ENCODE assay signal across 21 cellular contexts in the genomic region with DNA sequence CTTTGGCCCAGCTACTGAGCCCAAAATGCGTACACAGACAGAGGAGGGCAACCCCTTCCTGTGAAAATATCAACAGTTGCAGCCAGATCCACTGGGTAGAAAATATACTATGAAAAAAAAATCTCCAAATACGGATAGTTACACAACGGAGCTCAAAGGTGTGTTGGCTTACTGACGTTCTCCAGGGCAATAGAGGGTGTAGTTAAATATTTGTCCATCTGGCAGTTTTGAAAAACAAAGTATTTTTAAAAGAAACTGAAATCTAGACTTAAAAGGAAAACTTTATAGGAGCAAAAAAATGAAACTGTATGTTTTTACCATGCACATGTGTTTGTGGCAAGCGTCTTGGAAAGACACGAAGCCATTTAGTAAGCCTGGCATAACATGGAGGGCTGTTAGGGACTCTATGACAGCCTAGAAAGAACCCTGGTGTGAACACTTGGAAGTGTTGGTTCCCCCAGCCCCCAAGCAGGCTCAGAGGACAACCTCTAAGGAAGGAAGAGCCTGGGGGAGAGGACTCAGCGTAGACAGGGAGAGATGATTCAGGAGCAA.
DNase-seq lines count a peak whose midpoint lies in the region; ATAC-seq, FAIRE-seq and TF ChIP-seq lines count a peak whose summit lies in the region.
"Had no signal": no experiment of that assay in that cellular context is flagged by ENCODE, and none has a peak within 500 bp of the region (broad histone marks: within the 10 kb centered on the region; RNA-seq: fewer than 3 reads in every experiment).

No MANE protein-coding gene starts in this region.

- H3K27ac ChIP-seq in HepG2 (ENCODE audit: extremely low read length, insufficient read depth, low read length) (peak overlapping the region; percentile 67), right lobe of liver (peak overlapping the region; percentile 35 to 98 (median 86)), tibial artery (no peak overlapping the region)
- H3K27ac ChIP-seq: 22Rv1; A549; BLaER1 treated with 17β-estradiol and CSF1 and Interleukin-3, amounts not matched to agents 10 nM and 100 nM; C4-2B had no signal

- CTCF ChIA-PET in HepG2 (lab: Yijun Ruan, JAX; ENCODE audit: low intra/inter-chr PET ratio, low total read pairs) = no interaction called here

- WGBS in HepG2 (ENCODE audit: low lambda C conversion rate) = 1% methylated on average over 7 of the region's 7 CpGs
- WGBS in right lobe of liver (ENCODE audit: insufficient coverage, low coverage, low lambda C conversion rate, missing lambda C conversion rate) = 25% methylated on average over 7 of the region's 7 CpGs

- H3K4me2 ChIP-seq in HepG2 (ENCODE audit: low read depth, low read length) = peak overlapping the region; percentile 64
- H3K4me2 ChIP-seq: A549; BLaER1 treated with 17β-estradiol and CSF1 and Interleukin-3, amounts not matched to agents 10 nM and 100 nM had no signal

- peak; percentile 60 for FAIRE-seq in HepG2 (lab: Jason Lieb, UNC)
- FAIRE-seq: A549, GM12891, GM19239 had no signal

- no TSS peak for BruUV-seq in HepG2 (replicated peaks; lab: Mats Ljungman, UMichigan)

- H3K4me1 ChIP-seq in HepG2 (ENCODE audit: insufficient read depth, low read length) = peaks cover 40% of the 10 kb centered on the region
- H3K4me1 ChIP-seq in right lobe of liver = peaks cover 0 to 21% (median 5%) of the 10 kb centered on the region in 4 donors
- no peaks in the 10 kb centered on the region for H3K4me1 ChIP-seq in tibial artery
- H3K4me1 ChIP-seq: A549; BLaER1 treated with 17β-estradiol and CSF1 and Interleukin-3, amounts not matched to agents 10 nM and 100 nM; Caco-2 had no signal

- TF ChIP-seq RAD21 in HepG2 (CRISPR knock-in tag; IDR thresholded peaks at IDR 0.05) = no peak

- no peaks in the 10 kb centered on the region for H3K27me3 ChIP-seq in HepG2 (ENCODE audit: control insufficient read depth in 1 of 2, insufficient read depth in 2 of 2, low read length in 2 of 2)
- H3K27me3 ChIP-seq in right lobe of liver = no peaks in the 10 kb centered on the region
- no peaks in the 10 kb centered on the region for H3K27me3 ChIP-seq in tibial artery
- H3K27me3 ChIP-seq: BLaER1 treated with 17β-estradiol and CSF1 and Interleukin-3, amounts not matched to agents 10 nM and 100 nM had no signal

- DNase-seq in DMS53 (lab: John Stamatoyannopoulos, UW) (peak; percentile 8), DMS53 treated with DMSO at 0.1 percent for 48 hours (lab: John Stamatoyannopoulos, UW; ENCODE audit: unreplicated experiment) (no peak), HepG2 (ENCODE audit: low spot score) (peak; percentile 68), right lobe of liver (peak; percentile 24 to 75 (median 63)), sciatic nerve (ENCODE audit: low spot score) (no peak), tibial artery (no peak), G401 (ENCODE audit: low spot score) (no peak), GM03348 (ENCODE audit: low spot score) (no peak)
- DNase-seq: AML-193; Caco-2; CD4-positive, alpha-beta T cell; CD8-positive, alpha-beta T cell; DMS 273 treated with DMSO at 0.1 percent for 48 hours; DMS79 treated with DMSO at 0.1 percent for 48 hours; GDM1 had no signal

- H3K4me3 ChIP-seq in HepG2 (replicated peaks in 1 of 3; ENCODE audit: insufficient read depth in 1 of 3, low read depth in 2 of 3, low read length in 3 of 3) = peak overlapping the region in 2 of 3 experiments; percentile 16 to 24; a peak in 3 of 6 replicates
- peak overlapping the region; percentile 1 to 34 (median 21) for H3K4me3 ChIP-seq in right lobe of liver
- H3K4me3 ChIP-seq in tibial artery = no peak overlapping the region
- H3K4me3 ChIP-seq: A549; BLaER1 treated with 17β-estradiol and CSF1 and Interleukin-3, amounts not matched to agents 10 nM and 100 nM had no signal

- no peaks in the 10 kb centered on the region for H4K20me1 ChIP-seq in HepG2 (ENCODE audit: insufficient read depth, low read length)
- H4K20me1 ChIP-seq: BLaER1 treated with 17β-estradiol and CSF1 and Interleukin-3, amounts not matched to agents 10 nM and 100 nM had no signal

- no peak overlapping the region for H2AFZ ChIP-seq in HepG2 (ENCODE audit: low read length)

- intact Hi-C loops in HepG2 (cut with micrococcal nuclease; ENCODE audit: unreplicated experiment) = loop anchor here (1.0 kb wide), 1 partner anchor 181 kb away; no protein-coding TSS in a partner anchor
- intact Hi-C loops in right lobe of liver (cut with DNase I) = no loop called here
- intact Hi-C loops in sciatic nerve (cut with DNase I) = no loop called here
- intact Hi-C loops in tibial artery (cut with DNase I; ENCODE audit: low total_unique reads) = no loop called here

- TF ChIP-seq EP300 in HepG2 (IDR thresholded peaks at IDR 0.05; ENCODE audit: low read depth in 2 of 2, low read length in 2 of 2) (peak in 1 of 2 experiments; percentile 74; a peak in 2 of 4 replicates), HepG2 (CRISPR knock-in tag; IDR thresholded peaks at IDR 0.05; ENCODE audit: borderline replicate concordance) (no peak)

- H3K9ac ChIP-seq in HepG2 (ENCODE audit: insufficient read depth, low read depth, low read length) = no peak overlapping the region
- H3K9ac ChIP-seq: BLaER1 treated with 17β-estradiol and CSF1 and Interleukin-3, amounts not matched to agents 10 nM and 100 nM had no signal

- ATAC-seq in HepG2 (peak; percentile 98), right lobe of liver (peak; percentile 90 to 99 (median 96)), sciatic nerve (peak; percentile 73)
- ATAC-seq: A549; CD8-positive, alpha-beta T cell had no signal

- no peak for TF ChIP-seq CTCF in HepG2 (CRISPR knock-in tag; IDR thresholded peaks at IDR 0.05)
- no peak for TF ChIP-seq CTCF in right lobe of liver (IDR thresholded peaks at IDR 0.05)
- no peak for TF ChIP-seq CTCF in tibial artery (IDR thresholded peaks at IDR 0.05)

- no peaks in the 10 kb centered on the region for H3K79me2 ChIP-seq in HepG2 (ENCODE audit: insufficient read depth, low read length)

- POLR2A ChIA-PET in HepG2 (lab: Yijun Ruan, JAX) = no interaction called here

- H3K36me3 ChIP-seq in HepG2 (replicated peaks in 1 of 2; ENCODE audit: control insufficient read depth in 1 of 2, insufficient read depth in 2 of 2, low read length in 2 of 2) (no peaks in the 10 kb centered on the region), right lobe of liver (no peaks in the 10 kb centered on the region), tibial artery (no peaks in the 10 kb centered on the region)
- H3K36me3 ChIP-seq: BLaER1 treated with 17β-estradiol and CSF1 and Interleukin-3, amounts not matched to agents 10 nM and 100 nM had no signal

- H3K9me3 ChIP-seq in HepG2 (ENCODE audit: low read length) (no peaks in the 10 kb centered on the region), right lobe of liver (no peaks in the 10 kb centered on the region), tibial artery (no peaks in the 10 kb centered on the region)
- H3K9me3 ChIP-seq: A549; BLaER1 treated with 17β-estradiol and CSF1 and Interleukin-3, amounts not matched to agents 10 nM and 100 nM; Caco-2 had no signal

- TF ChIP-seq POLR2A in HepG2 (IDR thresholded peaks at IDR 0.05; ENCODE audit: insufficient read depth in 1 of 2, low read depth in 2 of 2, low read length in 2 of 2) (no peak), right lobe of liver (IDR thresholded peaks at IDR 0.05) (no peak)

- in situ Hi-C loops in HepG2 (cut with HindIII; ENCODE audit: extremely low pct_ligation_motif_present, low pct_unique_long_range_greater_than_20kb) (loop anchor here (25.0 kb wide), 1 partner anchor 533 kb away; no protein-coding TSS in a partner anchor), G401 (cut with HindIII; ENCODE audit: low sequenced_read_pairs) (no loop called here)

TF ChIP-seq in HepG2, 621 proteins besides CTCF, POLR2A, EP300 and RAD21 (continues in another document):
- no peak for TF ChIP-seq ZNF891 (CRISPR knock-in tag; IDR thresholded peaks at IDR 0.05)
- peak; percentile 51 for TF ChIP-seq SAP130 (CRISPR knock-in tag; IDR thresholded peaks at IDR 0.05; ENCODE audit: low read depth)
- no peak for TF ChIP-seq ZNF207 (IDR thresholded peaks at IDR 0.05; ENCODE audit: borderline replicate concordance)
- TF ChIP-seq, protein P1, sequence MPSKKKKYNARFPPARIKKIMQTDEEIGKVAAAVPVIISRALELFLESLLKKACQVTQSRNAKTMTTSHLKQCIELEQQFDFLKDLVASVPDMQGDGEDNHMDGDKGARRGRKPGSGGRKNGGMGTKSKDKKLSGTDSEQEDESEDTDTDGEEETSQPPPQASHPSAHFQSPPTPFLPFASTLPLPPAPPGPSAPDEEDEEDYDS (CRISPR knock-in tag; IDR thresholded peaks at IDR 0.05) = 0 out of 2 replicates have a peak, but pooled peaks have one; percentile 16
- TF ChIP-seq, protein P2, sequence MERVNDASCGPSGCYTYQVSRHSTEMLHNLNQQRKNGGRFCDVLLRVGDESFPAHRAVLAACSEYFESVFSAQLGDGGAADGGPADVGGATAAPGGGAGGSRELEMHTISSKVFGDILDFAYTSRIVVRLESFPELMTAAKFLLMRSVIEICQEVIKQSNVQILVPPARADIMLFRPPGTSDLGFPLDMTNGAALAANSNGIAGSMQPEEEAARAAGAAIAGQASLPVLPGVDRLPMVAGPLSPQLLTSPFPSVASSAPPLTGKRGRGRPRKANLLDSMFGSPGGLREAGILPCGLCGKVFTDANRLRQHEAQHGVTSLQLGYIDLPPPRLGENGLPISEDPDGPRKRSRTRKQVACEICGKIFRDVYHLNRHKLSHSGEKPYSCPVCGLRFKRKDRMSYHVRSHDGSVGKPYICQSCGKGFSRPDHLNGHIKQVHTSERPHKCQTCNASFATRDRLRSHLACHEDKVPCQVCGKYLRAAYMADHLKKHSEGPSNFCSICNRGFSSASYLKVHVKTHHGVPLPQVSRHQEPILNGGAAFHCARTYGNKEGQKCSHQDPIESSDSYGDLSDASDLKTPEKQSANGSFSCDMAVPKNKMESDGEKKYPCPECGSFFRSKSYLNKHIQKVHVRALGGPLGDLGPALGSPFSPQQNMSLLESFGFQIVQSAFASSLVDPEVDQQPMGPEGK (CRISPR knock-in tag; IDR thresholded peaks at IDR 0.05) = peak; percentile 24; the same call in 1 of the 2 replicates
- peak; percentile 44; the same call in 1 of the 2 replicates for TF ChIP-seq RXRB (CRISPR knock-in tag; IDR thresholded peaks at IDR 0.05; ENCODE audit: borderline replicate concordance)
- TF ChIP-seq, protein P3, sequence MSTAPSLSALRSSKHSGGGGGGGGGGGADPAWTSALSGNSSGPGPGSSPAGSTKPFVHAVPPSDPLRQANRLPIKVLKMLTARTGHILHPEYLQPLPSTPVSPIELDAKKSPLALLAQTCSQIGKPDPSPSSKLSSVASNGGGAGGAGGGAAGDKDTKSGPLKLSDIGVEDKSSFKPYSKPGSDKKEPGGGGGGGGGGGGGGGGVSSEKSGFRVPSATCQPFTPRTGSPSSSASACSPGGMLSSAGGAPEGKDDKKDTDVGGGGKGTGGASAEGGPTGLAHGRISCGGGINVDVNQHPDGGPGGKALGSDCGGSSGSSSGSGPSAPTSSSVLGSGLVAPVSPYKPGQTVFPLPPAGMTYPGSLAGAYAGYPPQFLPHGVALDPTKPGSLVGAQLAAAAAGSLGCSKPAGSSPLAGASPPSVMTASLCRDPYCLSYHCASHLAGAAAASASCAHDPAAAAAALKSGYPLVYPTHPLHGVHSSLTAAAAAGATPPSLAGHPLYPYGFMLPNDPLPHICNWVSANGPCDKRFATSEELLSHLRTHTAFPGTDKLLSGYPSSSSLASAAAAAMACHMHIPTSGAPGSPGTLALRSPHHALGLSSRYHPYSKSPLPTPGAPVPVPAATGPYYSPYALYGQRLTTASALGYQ (CRISPR knock-in tag; IDR thresholded peaks at IDR 0.05) = peak; percentile 68; the same call in 1 of the 2 replicates

Comparison
In these comparisons a context has a peak if more than half of its experiments do, and no peak if none do; other contexts are left out.
1. DNase-seq: peak in DMS53 (single experiment), HepG2 (single experiment) and right lobe of liver (3 of 3); none in DMS53 treated with DMSO at 0.1 percent for 48 hours (single experiment), sciatic nerve (single experiment), tibial artery (0 of 2), G401 (single experiment) and GM03348 (single experiment).
2. H3K27ac ChIP-seq: peak in HepG2 (single experiment) and right lobe of liver (3 of 3); none in tibial artery (0 of 2).
3. H3K4me3 ChIP-seq: peak in HepG2 (2 of 3) and right lobe of liver (3 of 3); none in tibial artery (0 of 2).
4. Peak in every context shown above with its lines, with median percentiles within 50 percentile points of each other: ATAC-seq.